ENCODE assay signal across 9 cellular contexts in genomic region chr14:101808020-101808641, GRCh38. TPM values are rescaled to one million over a fixed set of nuclear protein-coding genes. Genes with fewer than 3 reads are reported as not detected.
DNase-seq lines count a peak whose midpoint lies in the region; ATAC-seq, FAIRE-seq and TF ChIP-seq lines count a peak whose summit lies in the region.
"Had no signal": no experiment of that assay in that cellular context is flagged by ENCODE, and none has a peak within 500 bp of the region (broad histone marks: within the 10 kb centered on the region; RNA-seq: fewer than 3 reads in every experiment).

No MANE protein-coding gene starts in this region.

- TF ChIP-seq CTCF in brain (conservative IDR thresholded peaks at IDR 0.05) (no peak), neural crest cell (conservative IDR thresholded peaks at IDR 0.05) (no peak)

- H3K9me3 Mint-ChIP-seq in brain (no peaks in the 10 kb centered on the region), neural crest cell (no peaks in the 10 kb centered on the region)

- peaks cover 4% of the 10 kb centered on the region for H3K27me3 Mint-ChIP-seq in brain
- H3K27me3 Mint-ChIP-seq in neural crest cell (ENCODE audit: low read depth), result no peaks in the 10 kb centered on the region

- no peaks in the 10 kb centered on the region for H3K36me3 Mint-ChIP-seq in brain
- H3K36me3 Mint-ChIP-seq in neural crest cell (ENCODE audit: low read depth), result peaks cover 3% of the 10 kb centered on the region

- no peak for ATAC-seq in GM18907 (IDR thresholded peaks at IDR 0.05; ENCODE audit: unreplicated experiment)
- ATAC-seq in GM21447 (IDR thresholded peaks at IDR 0.05; ENCODE audit: unreplicated experiment), result no peak

- peak overlapping the region; percentile 65 to 99 (median 76) for H3K4me3 Mint-ChIP-seq in brain
- peak overlapping the region; percentile 81 for H3K4me3 Mint-ChIP-seq in neural crest cell

- H3K27ac Mint-ChIP-seq in brain, result peak overlapping the region; percentile 64 to 90 (median 80)
- H3K27ac Mint-ChIP-seq in neural crest cell (ENCODE audit: unreplicated experiment), result peak overlapping the region; percentile 90

- no peak for FAIRE-seq in RCC 7860 (lab: Jason Lieb, UNC)
- FAIRE-seq: TTC549 had no signal

- DNase-seq in ELF-1 (ENCODE audit: low read depth, low spot score), result peak; percentile 84
- peak; percentile 29 for DNase-seq in NCI-H2227 treated with DMSO at 0.1 percent for 48 hours (lab: John Stamatoyannopoulos, UW)
- DNase-seq in neural crest cell (ENCODE audit: low read depth, low spot score), result peak; percentile 37
- DNase-seq in RCC 7860 (ENCODE audit: low spot score), result no peak
- DNase-seq in NCI-H1694 treated with DMSO at 0.1 percent for 48 hours (lab: John Stamatoyannopoulos, UW), result no peak

- H3K4me1 Mint-ChIP-seq in brain, result peaks cover 60% of the 10 kb centered on the region
- H3K4me1 Mint-ChIP-seq in neural crest cell, result peaks cover 35% of the 10 kb centered on the region

RNA-seq across cellular contexts. Expression of gene PPP2R5C, which starts 46.6 kb away (rescaled TPM):
- polyA plus RNA-seq in brain (ENCODE audit: insufficient read depth, low read depth, low replicate concordance), result 69.9 TPM
- total RNA-seq in neural crest cell, result 122 and 134 TPM in 2 replicates

Comparison
In these comparisons a context has a peak if more than half of its experiments do, and no peak if none do; other contexts are left out.
1. DNase-seq: peak in ELF-1 (single experiment), NCI-H2227 treated with DMSO at 0.1 percent for 48 hours (single experiment) and neural crest cell (single experiment); none in RCC 7860 (single experiment) and NCI-H1694 treated with DMSO at 0.1 percent for 48 hours (single experiment).